ENCODE assay signal across 24 cellular contexts in genomic region chr10:113034008-113034407, GRCh38.
DNase-seq lines count a peak whose midpoint lies in the region; ATAC-seq and TF ChIP-seq lines count a peak whose summit lies in the region.
"Had no signal": no experiment of that assay in that cellular context is flagged by ENCODE, and none has a peak within 500 bp of the region (broad histone marks: within the 10 kb centered on the region; RNA-seq: fewer than 3 reads in every experiment).

No MANE protein-coding gene starts in this region.

- CTCF ChIA-PET in naive thymus-derived CD4-positive, alpha-beta T cell (lab: Charles Lee), result no interaction called here

- no peak overlapping the region for H3K4me3 ChIP-seq in GM23338
- H3K4me3 ChIP-seq in naive thymus-derived CD4-positive, alpha-beta T cell (ENCODE audit: low read length), result no peak overlapping the region
- no peak overlapping the region for H3K4me3 ChIP-seq in upper lobe of right lung
- H3K4me3 ChIP-seq: A549; BLaER1 treated with 17β-estradiol and CSF1 and Interleukin-3, amounts not matched to agents 10 nM and 100 nM; K562; PC-9 had no signal

- no peak overlapping the region for H2AFZ ChIP-seq in GM23338
- H2AFZ ChIP-seq: PC-9 had no signal

- H3K79me2 ChIP-seq in GM23338 (replicated peaks; ENCODE audit: insufficient read depth), result peaks cover 100% of the 10 kb centered on the region

- no peak overlapping the region for H3K4me2 ChIP-seq in GM23338
- H3K4me2 ChIP-seq: A549, PC-9 had no signal

- no peaks in the 10 kb centered on the region; the same call in 1 of the 2 replicates for H3F3A ChIP-seq in GM23338 (replicated peaks; ENCODE audit: low read depth)

- H3K36me3 ChIP-seq in GM23338 (ENCODE audit: insufficient read depth), result no peaks in the 10 kb centered on the region; the same call in 1 of the 2 replicates
- H3K36me3 ChIP-seq in naive thymus-derived CD4-positive, alpha-beta T cell (ENCODE audit: control insufficient read depth in 2 of 3, insufficient read depth in 3 of 3, low read length in 3 of 3), result no peaks in the 10 kb centered on the region
- H3K36me3 ChIP-seq in upper lobe of right lung, result no peaks in the 10 kb centered on the region

- no peak for DNase-seq in GM23338 (ENCODE audit: low spot score)
- DNase-seq in NOMO-1 treated with dmso at 0.1 percent for 144 hours (lab: John Stamatoyannopoulos, UW; ENCODE audit: unreplicated experiment), result peak; percentile 12
- DNase-seq in naive thymus-derived CD4-positive, alpha-beta T cell, result no peak
- DNase-seq in upper lobe of right lung, result no peak
- no peak for DNase-seq in activated T-helper 1 cell treated with anti-CD3 and anti-CD28 coated beads, Interleukin-12 subunit alpha, Interleukin-12 subunit beta, Interleukin-2, Interleukin-4 antibody, amounts not matched to agents 30 ng/mL and 10 ng/mL and 1 ng/mL, durations not matched to agents 14 hours and 24 hours and 36 hours (ENCODE audit: low spot score)
- no peak for DNase-seq in nucleus accumbens (lab: John Stamatoyannopoulos, UW)
- DNase-seq: AML-193; CD8-positive, alpha-beta memory T cell; DMS79 treated with DMSO at 0.1 percent for 48 hours; H7; NCI-H1105 treated with DMSO at 0.1 percent for 48 hours; NCI-H146; NCI-H1930; NCI-H2107; NCI-H446; NCI-H524 treated with DMSO at 0.1 percent for 48 hours; NCI-H774; PC-9; SHP77 treated with DMSO at 0.1 percent for 48 hours had no signal

- no peak overlapping the region; the same call in 1 of the 2 replicates for H3K27ac Mint-ChIP-seq in GM23338
- H3K27ac Mint-ChIP-seq in naive thymus-derived CD4-positive, alpha-beta T cell, result no peak overlapping the region
- no peak overlapping the region for H3K27ac Mint-ChIP-seq in activated T-helper 1 cell treated with anti-CD3 and anti-CD28 coated beads, Interleukin-12 subunit alpha, Interleukin-12 subunit beta, Interleukin-2, Interleukin-4 antibody, amounts not matched to agents 30 ng/mL and 10 ng/mL and 1 ng/mL, durations not matched to agents 14 hours and 24 hours and 36 hours

- intact Hi-C loops in naive thymus-derived CD4-positive, alpha-beta T cell (cut with micrococcal nuclease), result no loop called here
- intact Hi-C loops in upper lobe of right lung (cut with DNase I), result no loop called here
- intact Hi-C loops in activated T-helper 1 cell treated with anti-CD3 and anti-CD28 coated beads, Interleukin-12 subunit alpha, Interleukin-12 subunit beta, Interleukin-2, Interleukin-4 antibody, amounts not matched to agents 30 ng/mL and 10 ng/mL and 1 ng/mL, durations not matched to agents 14 hours and 24 hours and 36 hours (cut with micrococcal nuclease), result no loop called here

- POLR2A ChIA-PET in naive thymus-derived CD4-positive, alpha-beta T cell (lab: Charles Lee), result no interaction called here

- peaks cover 63% of the 10 kb centered on the region for H3K4me1 Mint-ChIP-seq in GM23338
- H3K4me1 Mint-ChIP-seq in naive thymus-derived CD4-positive, alpha-beta T cell, result peaks cover 0 to 2% (median 0%) of the 10 kb centered on the region in 7 donors
- no peaks in the 10 kb centered on the region for H3K4me1 Mint-ChIP-seq in activated T-helper 1 cell treated with anti-CD3 and anti-CD28 coated beads, Interleukin-12 subunit alpha, Interleukin-12 subunit beta, Interleukin-2, Interleukin-4 antibody, amounts not matched to agents 30 ng/mL and 10 ng/mL and 1 ng/mL, durations not matched to agents 14 hours and 24 hours and 36 hours (ENCODE audit: low read depth)
- H3K4me1 Mint-ChIP-seq: CD8-positive, alpha-beta memory T cell had no signal

- TF ChIP-seq CTCF in GM23338 (conservative IDR thresholded peaks at IDR 0.05; ENCODE audit: low read depth in 2 of 2) (no peak), upper lobe of right lung (IDR thresholded peaks at IDR 0.05) (no peak)

- peaks cover 97% of the 10 kb centered on the region for H4K20me1 ChIP-seq in GM23338 (replicated peaks; ENCODE audit: insufficient read depth)

- H3K4me1 ChIP-seq in GM23338 (ENCODE audit: insufficient read depth), result peaks cover 26% of the 10 kb centered on the region
- H3K4me1 ChIP-seq in naive thymus-derived CD4-positive, alpha-beta T cell (ENCODE audit: control insufficient read depth in 2 of 2, insufficient read depth in 2 of 2, low read length in 2 of 2), result no peaks in the 10 kb centered on the region
- H3K4me1 ChIP-seq in upper lobe of right lung, result peaks cover 3% of the 10 kb centered on the region

- H3K27ac ChIP-seq in GM23338 (ENCODE audit: low read depth) (peak overlapping the region; percentile 6; the same call in 1 of the 2 replicates), upper lobe of right lung (no peak overlapping the region)
- H3K27ac ChIP-seq in naive thymus-derived CD4-positive, alpha-beta T cell (ENCODE audit: low read depth, low read length), result no peak overlapping the region
- H3K27ac ChIP-seq: BLaER1 treated with 17β-estradiol and CSF1 and Interleukin-3, amounts not matched to agents 10 nM and 100 nM; PC-9; RWPE1 had no signal

- peaks cover 11% of the 10 kb centered on the region for H3K27me3 Mint-ChIP-seq in GM23338 (ENCODE audit: insufficient read depth, low read depth, poor library complexity)
- peaks cover 0 to 8% (median 7%) of the 10 kb centered on the region in 5 donors for H3K27me3 Mint-ChIP-seq in naive thymus-derived CD4-positive, alpha-beta T cell
- H3K27me3 Mint-ChIP-seq in activated T-helper 1 cell treated with anti-CD3 and anti-CD28 coated beads, Interleukin-12 subunit alpha, Interleukin-12 subunit beta, Interleukin-2, Interleukin-4 antibody, amounts not matched to agents 30 ng/mL and 10 ng/mL and 1 ng/mL, durations not matched to agents 14 hours and 24 hours and 36 hours (ENCODE audit: insufficient read depth), result peaks cover 18% of the 10 kb centered on the region

- H3K4me3 Mint-ChIP-seq in GM23338, result no peak overlapping the region
- H3K4me3 Mint-ChIP-seq in naive thymus-derived CD4-positive, alpha-beta T cell, result no peak overlapping the region
- no peak overlapping the region for H3K4me3 Mint-ChIP-seq in activated T-helper 1 cell treated with anti-CD3 and anti-CD28 coated beads, Interleukin-12 subunit alpha, Interleukin-12 subunit beta, Interleukin-2, Interleukin-4 antibody, amounts not matched to agents 30 ng/mL and 10 ng/mL and 1 ng/mL, durations not matched to agents 14 hours and 24 hours and 36 hours
- H3K4me3 Mint-ChIP-seq: CD8-positive, alpha-beta memory T cell had no signal

- no peaks in the 10 kb centered on the region for H3K9me3 Mint-ChIP-seq in GM23338
- H3K9me3 Mint-ChIP-seq in naive thymus-derived CD4-positive, alpha-beta T cell, result peaks cover 0 to 5% (median 0%) of the 10 kb centered on the region in 11 donors
- no peaks in the 10 kb centered on the region for H3K9me3 Mint-ChIP-seq in activated T-helper 1 cell treated with anti-CD3 and anti-CD28 coated beads, Interleukin-12 subunit alpha, Interleukin-12 subunit beta, Interleukin-2, Interleukin-4 antibody, amounts not matched to agents 30 ng/mL and 10 ng/mL and 1 ng/mL, durations not matched to agents 14 hours and 24 hours and 36 hours

- peaks cover 37% of the 10 kb centered on the region; the same call in 2 of the 3 replicates for H3K36me3 Mint-ChIP-seq in GM23338 (ENCODE audit: low read depth)
- H3K36me3 Mint-ChIP-seq in naive thymus-derived CD4-positive, alpha-beta T cell, result peaks cover 0 to 10% (median 2%) of the 10 kb centered on the region in 5 donors
- no peaks in the 10 kb centered on the region for H3K36me3 Mint-ChIP-seq in activated T-helper 1 cell treated with anti-CD3 and anti-CD28 coated beads, Interleukin-12 subunit alpha, Interleukin-12 subunit beta, Interleukin-2, Interleukin-4 antibody, amounts not matched to agents 30 ng/mL and 10 ng/mL and 1 ng/mL, durations not matched to agents 14 hours and 24 hours and 36 hours (ENCODE audit: low read depth)

- no peaks in the 10 kb centered on the region for H3K9me2 ChIP-seq in GM23338 (ENCODE audit: insufficient read depth)

- ATAC-seq in GM23338 (no peak), upper lobe of right lung (peak; percentile 52), HG03025 (IDR thresholded peaks at IDR 0.05; ENCODE audit: low FRiP score, unreplicated experiment) (no peak)
- ATAC-seq in naive thymus-derived CD4-positive, alpha-beta T cell, result peak; percentile 27
- ATAC-seq: A549, K562 had no signal

- no peaks in the 10 kb centered on the region for H3K9me3 ChIP-seq in naive thymus-derived CD4-positive, alpha-beta T cell (ENCODE audit: control insufficient read depth in 2 of 3, low read length in 3 of 3)
- no peaks in the 10 kb centered on the region for H3K9me3 ChIP-seq in upper lobe of right lung
- H3K9me3 ChIP-seq: A549 had no signal

- H3K27me3 ChIP-seq in GM23338 (ENCODE audit: insufficient read depth) (no peaks in the 10 kb centered on the region), upper lobe of right lung (no peaks in the 10 kb centered on the region)
- H3K27me3 ChIP-seq in naive thymus-derived CD4-positive, alpha-beta T cell (ENCODE audit: control insufficient read depth in 2 of 2, insufficient read depth in 2 of 2, low read length in 2 of 2), result no peaks in the 10 kb centered on the region
- H3K27me3 ChIP-seq: BLaER1 treated with 17β-estradiol and CSF1 and Interleukin-3, amounts not matched to agents 10 nM and 100 nM had no signal

TF ChIP-seq in GM23338, 12 proteins besides CTCF, POLR2A, EP300 and RAD21 (continues in another document):
- no peak for TF ChIP-seq STAT1 (IDR thresholded peaks at IDR 0.05; ENCODE audit: unreplicated experiment)

Comparison
In these comparisons a context has a peak if more than half of its experiments do, and no peak if none do; other contexts are left out.
1. ATAC-seq: peak in naive thymus-derived CD4-positive, alpha-beta T cell (single experiment) and upper lobe of right lung (single experiment); none in GM23338 (single experiment) and HG03025 (single experiment).